In the genomic region with DNA sequence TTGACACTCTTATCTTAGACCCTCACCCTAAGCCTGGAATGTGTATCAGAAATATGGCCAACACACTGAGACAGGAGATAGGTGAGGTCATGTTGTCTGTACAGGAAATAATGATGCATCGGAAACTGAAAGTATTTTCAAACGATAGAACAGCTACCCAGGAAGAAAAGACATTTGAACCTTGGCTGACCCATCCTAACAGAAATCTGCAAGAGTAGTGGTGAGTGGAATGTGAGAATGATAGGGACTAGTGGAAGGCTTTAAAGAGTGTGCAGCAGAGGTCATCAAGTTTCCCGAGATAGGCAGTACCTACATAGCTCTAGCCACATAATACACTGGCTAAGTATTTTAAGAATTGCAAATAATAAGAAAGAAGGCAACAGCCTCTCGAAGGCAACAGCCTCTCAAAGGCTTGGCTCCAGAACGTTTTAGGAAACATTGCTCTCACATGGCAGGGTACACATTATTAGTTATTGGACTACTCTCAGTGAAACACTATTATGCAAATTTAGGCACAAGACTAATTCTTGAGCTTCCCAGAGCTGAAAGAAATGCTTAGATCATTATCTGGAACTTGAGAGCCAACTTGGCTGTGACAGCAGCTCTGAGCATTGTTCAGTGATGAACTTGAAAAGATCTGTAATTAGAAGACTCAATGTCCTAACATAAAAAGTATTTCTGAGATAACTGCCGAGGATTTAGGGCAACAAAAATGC, we compare ENCODE assay signal across 2 cellular contexts.
A peak's percentile ranks its signal among the peaks of the same experiment; 100 is the strongest.
TF ChIP-seq lines count a peak whose summit lies in the region.

No MANE protein-coding gene starts in this region.

TF ChIP-seq in liver, 16 proteins besides CTCF, POLR2A, EP300 and RAD21 (continued from another document):
- TF ChIP-seq, protein P1, sequence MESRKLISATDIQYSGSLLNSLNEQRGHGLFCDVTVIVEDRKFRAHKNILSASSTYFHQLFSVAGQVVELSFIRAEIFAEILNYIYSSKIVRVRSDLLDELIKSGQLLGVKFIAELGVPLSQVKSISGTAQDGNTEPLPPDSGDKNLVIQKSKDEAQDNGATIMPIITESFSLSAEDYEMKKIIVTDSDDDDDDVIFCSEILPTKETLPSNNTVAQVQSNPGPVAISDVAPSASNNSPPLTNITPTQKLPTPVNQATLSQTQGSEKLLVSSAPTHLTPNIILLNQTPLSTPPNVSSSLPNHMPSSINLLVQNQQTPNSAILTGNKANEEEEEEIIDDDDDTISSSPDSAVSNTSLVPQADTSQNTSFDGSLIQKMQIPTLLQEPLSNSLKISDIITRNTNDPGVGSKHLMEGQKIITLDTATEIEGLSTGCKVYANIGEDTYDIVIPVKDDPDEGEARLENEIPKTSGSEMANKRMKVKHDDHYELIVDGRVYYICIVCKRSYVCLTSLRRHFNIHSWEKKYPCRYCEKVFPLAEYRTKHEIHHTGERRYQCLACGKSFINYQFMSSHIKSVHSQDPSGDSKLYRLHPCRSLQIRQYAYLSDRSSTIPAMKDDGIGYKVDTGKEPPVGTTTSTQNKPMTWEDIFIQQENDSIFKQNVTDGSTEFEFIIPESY (IDR thresholded peaks at IDR 0.05), result no peak
- TF ChIP-seq YY1 (IDR thresholded peaks at IDR 0.05), result peak; percentile 25
- TF ChIP-seq RXRA (IDR thresholded peaks at IDR 0.05), result peak; percentile 80 to 82
- peak; percentile 47 for TF ChIP-seq SP1 (IDR thresholded peaks at IDR 0.05)
- peak; percentile 58 to 76 for TF ChIP-seq JUND (IDR thresholded peaks at IDR 0.05)
- TF ChIP-seq, protein P2, sequence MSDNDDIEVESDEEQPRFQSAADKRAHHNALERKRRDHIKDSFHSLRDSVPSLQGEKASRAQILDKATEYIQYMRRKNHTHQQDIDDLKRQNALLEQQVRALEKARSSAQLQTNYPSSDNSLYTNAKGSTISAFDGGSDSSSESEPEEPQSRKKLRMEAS (IDR thresholded peaks at IDR 0.05), result no peak
- peak; percentile 69 for TF ChIP-seq NR2F2 (IDR thresholded peaks at IDR 0.05)
- TF ChIP-seq FOXA2 (IDR thresholded peaks at IDR 0.05), result no peak

TF ChIP-seq in HepG2, 621 proteins besides CTCF, POLR2A, EP300 and RAD21 (continued from another document):
- TF ChIP-seq, protein P3, sequence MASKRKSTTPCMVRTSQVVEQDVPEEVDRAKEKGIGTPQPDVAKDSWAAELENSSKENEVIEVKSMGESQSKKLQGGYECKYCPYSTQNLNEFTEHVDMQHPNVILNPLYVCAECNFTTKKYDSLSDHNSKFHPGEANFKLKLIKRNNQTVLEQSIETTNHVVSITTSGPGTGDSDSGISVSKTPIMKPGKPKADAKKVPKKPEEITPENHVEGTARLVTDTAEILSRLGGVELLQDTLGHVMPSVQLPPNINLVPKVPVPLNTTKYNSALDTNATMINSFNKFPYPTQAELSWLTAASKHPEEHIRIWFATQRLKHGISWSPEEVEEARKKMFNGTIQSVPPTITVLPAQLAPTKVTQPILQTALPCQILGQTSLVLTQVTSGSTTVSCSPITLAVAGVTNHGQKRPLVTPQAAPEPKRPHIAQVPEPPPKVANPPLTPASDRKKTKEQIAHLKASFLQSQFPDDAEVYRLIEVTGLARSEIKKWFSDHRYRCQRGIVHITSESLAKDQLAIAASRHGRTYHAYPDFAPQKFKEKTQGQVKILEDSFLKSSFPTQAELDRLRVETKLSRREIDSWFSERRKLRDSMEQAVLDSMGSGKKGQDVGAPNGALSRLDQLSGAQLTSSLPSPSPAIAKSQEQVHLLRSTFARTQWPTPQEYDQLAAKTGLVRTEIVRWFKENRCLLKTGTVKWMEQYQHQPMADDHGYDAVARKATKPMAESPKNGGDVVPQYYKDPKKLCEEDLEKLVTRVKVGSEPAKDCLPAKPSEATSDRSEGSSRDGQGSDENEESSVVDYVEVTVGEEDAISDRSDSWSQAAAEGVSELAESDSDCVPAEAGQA (IDR thresholded peaks at IDR 0.05; ENCODE audit: low read depth), result no peak
- TF ChIP-seq, protein P3 (CRISPR knock-in tag; IDR thresholded peaks at IDR 0.05; ENCODE audit: borderline replicate concordance), result no peak
- TF ChIP-seq ZBTB21 (CRISPR knock-in tag; IDR thresholded peaks at IDR 0.05), result no peak
- no peak for TF ChIP-seq NFIB (CRISPR knock-in tag; IDR thresholded peaks at IDR 0.05; ENCODE audit: borderline replicate concordance)
- no peak for TF ChIP-seq ETV6 (CRISPR knock-in tag; conservative IDR thresholded peaks at IDR 0.05)
- no peak for TF ChIP-seq FIP1L1 (IDR thresholded peaks at IDR 0.05; ENCODE audit: borderline replicate concordance, insufficient read depth, low read depth, low read length)
- TF ChIP-seq GABPA (IDR thresholded peaks at IDR 0.05; ENCODE audit: low read depth, low read length), result no peak
- no peak for TF ChIP-seq GABPA (CRISPR knock-in tag; IDR thresholded peaks at IDR 0.05; ENCODE audit: low read depth)
